Comparison of ENCODE assay signal across 8 cellular contexts in genomic region chr19:9309139-9309973, GRCh38. TPM values are rescaled to one million over a fixed set of nuclear protein-coding genes. Genes with fewer than 3 reads are reported as not detected.
A peak's percentile ranks its signal among the peaks of the same experiment; 100 is the strongest.
DNase-seq lines count a peak whose midpoint lies in the region; ATAC-seq and TF ChIP-seq lines count a peak whose summit lies in the region.

TSS of gene ZNF699 (minus strand) at chr19:9309838. CDS start at chr19:9305119, 4,719 bp downstream.

- H3K36me3 Mint-ChIP-seq in endodermal cell (ENCODE audit: low read depth), result peaks cover 8% of the 10 kb centered on the region

- peak within 1 kb of the TSS; percentile 99 for H3K27ac Mint-ChIP-seq in endodermal cell

- H3K36me3 ChIP-seq in endodermal cell (ENCODE audit: control insufficient read depth, insufficient read depth, low read length) (peaks cover 1% of the 10 kb centered on the region), mesodermal cell (ENCODE audit: control insufficient read depth, insufficient read depth, low read length) (peaks cover 17% of the 10 kb centered on the region)

- no peak for TF ChIP-seq CTCF in endodermal cell (conservative IDR thresholded peaks at IDR 0.05)

- H3K9me3 Mint-ChIP-seq in endodermal cell, result peaks cover 51% of the 10 kb centered on the region

- H3K9ac ChIP-seq in endodermal cell (ENCODE audit: extremely low read depth, low read length, poor library complexity, severe bottlenecking), result peak within 1 kb of the TSS; percentile 77

- WGBS in endodermal cell (ENCODE audit: insufficient coverage in 1 of 2, insufficient read length in 1 of 2), 2 experiments, result 0 to 4% methylated on average over 16 to 63 of the region's 63 CpGs
- WGBS in mesodermal cell (ENCODE audit: insufficient coverage in 2 of 2), 2 experiments, result 2 to 6% methylated on average over 35 to 53 of the region's 63 CpGs

- H3K27me3 Mint-ChIP-seq in endodermal cell (ENCODE audit: insufficient read depth), result peaks cover 6% of the 10 kb centered on the region

- DNase-seq in COLO668 (lab: John Stamatoyannopoulos, UW; ENCODE audit: unreplicated experiment) (peak; percentile 98), HT-29 (ENCODE audit: low spot score) (peak; percentile 96), endodermal cell (peak; percentile 99)
- DNase-seq in NK-92 treated with Interleukin-12 subunit alpha and Interleukin-12 subunit beta, amount 100 ng/mL, for 24 hours (lab: John Stamatoyannopoulos, UW), result peak; percentile 98
- peak; percentile 98 for DNase-seq in activated CD8-positive, alpha-beta memory T cell treated with anti-CD3 and anti-CD28 coated beads, Interleukin-2, amount 50 U/mL, for 1 hour (ENCODE audit: extremely low read depth)
- peak; percentile 91 for DNase-seq in stimulated activated CD8-positive, alpha-beta memory T cell treated with anti-CD3 and anti-CD28 coated beads, Interleukin-15, amount 100 ng/mL, for 24 hours (ENCODE audit: low read depth)

- H3K27me3 ChIP-seq in endodermal cell (ENCODE audit: control insufficient read depth, insufficient read depth, low read length, poor library complexity, severe bottlenecking), result no peaks in the 10 kb centered on the region

- H3K4me3 Mint-ChIP-seq in endodermal cell, result peak within 1 kb of the TSS; percentile 87

- H3K4me1 ChIP-seq in endodermal cell (ENCODE audit: control insufficient read depth, insufficient read depth, low read length) (no peaks in the 10 kb centered on the region), mesodermal cell (ENCODE audit: control insufficient read depth, insufficient read depth, low read length, poor library complexity, severe bottlenecking) (no peaks in the 10 kb centered on the region)

- ATAC-seq in GM21360 (IDR thresholded peaks at IDR 0.05; ENCODE audit: unreplicated experiment), result peak; percentile 88

- peak within 1 kb of the TSS; percentile 95 for H3K4me3 ChIP-seq in endodermal cell (ENCODE audit: low read length)
- peak within 1 kb of the TSS; percentile 88 for H3K4me3 ChIP-seq in mesodermal cell (ENCODE audit: extremely low read depth, insufficient read depth, low read length, poor library complexity, severe bottlenecking)

- H3K27ac ChIP-seq in endodermal cell (ENCODE audit: low read depth, low read length), result peak within 1 kb of the TSS; percentile 12
- H3K27ac ChIP-seq in mesodermal cell (ENCODE audit: low read depth, low read length, severe bottlenecking), result peak within 1 kb of the TSS; percentile 87

- peaks cover 30% of the 10 kb centered on the region for H3K9me3 ChIP-seq in endodermal cell (ENCODE audit: control insufficient read depth, low read length)
- peaks cover 12% of the 10 kb centered on the region for H3K9me3 ChIP-seq in mesodermal cell (ENCODE audit: control insufficient read depth, low read length)

- peaks cover 2% of the 10 kb centered on the region for H3K4me1 Mint-ChIP-seq in endodermal cell

RNA-seq across cellular contexts. Expression of gene ZNF699, which starts in this region (rescaled TPM):
- total RNA-seq in HT-29 (2014; rRNA removed; shearing (Covaris generic)), result 2.1 and 9.4 TPM in 2 replicates
- total RNA-seq in endodermal cell, result 1 to 10 TPM; 6.4 to 8.2 TPM
- 5.7 TPM for polyA plus RNA-seq in endodermal cell (2013, experiment 1 of 2)
- polyA plus RNA-seq in endodermal cell (2013, experiment 2 of 2), result 5.5 TPM
- 5.0 TPM for polyA plus RNA-seq in mesodermal cell (2013, experiment 1 of 2)
- 4.3 TPM for polyA plus RNA-seq in mesodermal cell (2013, experiment 2 of 2)

Comparison
In these comparisons a context has a peak if more than half of its experiments do, and no peak if none do; other contexts are left out.
1. Peak in every context shown above with its lines: DNase-seq, ATAC-seq, H3K4me3 ChIP-seq and H3K27ac ChIP-seq.